Comparison of ENCODE assay signal across 31 cellular contexts in the genomic region with DNA sequence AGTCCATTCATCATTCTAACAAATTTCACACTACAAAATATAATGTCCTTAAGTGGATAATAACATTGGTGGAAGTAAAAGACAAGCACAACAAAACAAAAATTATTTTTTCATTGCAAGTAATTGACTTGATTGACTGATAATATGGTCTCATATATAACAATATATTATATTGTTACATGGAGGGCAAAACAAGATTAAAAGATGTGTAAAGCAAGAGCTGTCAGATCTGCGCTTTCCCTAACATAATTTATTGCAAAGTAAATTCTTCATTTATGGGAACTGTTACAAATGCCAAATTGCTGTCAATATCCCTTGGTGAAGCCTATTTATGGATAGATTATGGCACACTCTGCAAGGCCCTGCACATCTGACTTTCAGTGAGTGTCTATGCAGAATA.
"Had no signal": no experiment of that assay in that cellular context is flagged by ENCODE, and none has a peak within 500 bp of the region (broad histone marks: within the 10 kb centered on the region; RNA-seq: fewer than 3 reads in every experiment).

No MANE protein-coding gene starts in this region.

- H3K27me3 ChIP-seq: adrenal gland, body of pancreas, breast epithelium, Peyer's patch, SJSA1 had no signal

- H3K27me3 Mint-ChIP-seq: activated CD4-positive, alpha-beta T cell treated with anti-CD3 and anti-CD28 coated beads for 36 hours; activated CD4-positive, alpha-beta T cell treated with anti-CD3 and anti-CD28 coated beads, Interleukin-2, amount 10 ng/mL, durations not matched to agents 7 days and 5 days had no signal

- H3K36me3 Mint-ChIP-seq: activated naive CD4-positive, alpha-beta T cell treated with anti-CD3 and anti-CD28 coated beads, Interleukin-2, amount 50 U/mL, for 72 hours had no signal

- H3K9me3 Mint-ChIP-seq: activated CD4-positive, alpha-beta T cell treated with anti-CD3 and anti-CD28 coated beads, Interleukin-2, amount 10 ng/mL, durations not matched to agents 7 days and 5 days; activated T-helper 1 cell treated with anti-CD3 and anti-CD28 coated beads, Interleukin-12 subunit alpha, Interleukin-12 subunit beta, Interleukin-2, Interleukin-4 antibody, amounts not matched to agents 30 ng/mL and 10 ng/mL and 1 ng/mL, durations not matched to agents 14 hours and 24 hours and 36 hours; T-helper 1 cell treated with Interleukin-12 subunit alpha and Interleukin-12 subunit beta and Interleukin-4 antibody, amounts not matched to agents 30 μg/mL and 1 μg/mL, for 36 hours had no signal

- H3K4me3 ChIP-seq: adrenal gland, body of pancreas, breast epithelium, Peyer's patch, SJSA1 had no signal

- H3K36me3 ChIP-seq: adrenal gland, breast epithelium, Peyer's patch, SJSA1 had no signal

- H3K4me1 ChIP-seq: adrenal gland, breast epithelium, Peyer's patch, SJSA1 had no signal

- H3K4me3 Mint-ChIP-seq: activated CD4-positive, alpha-beta T cell treated with anti-CD3 and anti-CD28 coated beads for 36 hours; activated CD4-positive, alpha-beta T cell treated with anti-CD3 and anti-CD28 coated beads, Interleukin-2, amount 10 ng/mL, durations not matched to agents 7 days and 5 days; activated naive CD4-positive, alpha-beta T cell treated with anti-CD3 and anti-CD28 coated beads for 36 hours; activated T-cell treated with anti-CD3 and anti-CD28 coated beads, Interleukin-2, amount 50 U/mL, for 4 hours; activated T-helper 1 cell treated with anti-CD3 and anti-CD28 coated beads, Interleukin-12 subunit alpha, Interleukin-12 subunit beta, Interleukin-2, Interleukin-4 antibody, amounts not matched to agents 30 ng/mL and 10 ng/mL and 1 ng/mL, durations not matched to agents 14 hours and 24 hours and 36 hours; T-helper 1 cell treated with Interleukin-12 subunit alpha and Interleukin-12 subunit beta and Interleukin-4 antibody, amounts not matched to agents 30 μg/mL and 1 μg/mL, for 36 hours; T-helper 2 cell treated with Interferon-gamma antibody and Interleukin-4, amounts not matched to agents 5 μg/mL and 100 μg/mL, for 36 hours had no signal

- H3K4me1 Mint-ChIP-seq: activated CD4-positive, alpha-beta T cell treated with anti-CD3 and anti-CD28 coated beads for 36 hours; activated CD4-positive, alpha-beta T cell treated with anti-CD3 and anti-CD28 coated beads, Interleukin-2, amount 10 ng/mL, durations not matched to agents 7 days and 5 days had no signal

- H3K27ac ChIP-seq: adrenal gland, body of pancreas, breast epithelium, Peyer's patch, SJSA1 had no signal

- H3K27ac Mint-ChIP-seq: activated CD4-positive, alpha-beta T cell treated with anti-CD3 and anti-CD28 coated beads for 36 hours; activated CD4-positive, alpha-beta T cell treated with anti-CD3 and anti-CD28 coated beads, Interleukin-2, amount 10 ng/mL, durations not matched to agents 7 days and 5 days; activated naive CD4-positive, alpha-beta T cell treated with anti-CD3 and anti-CD28 coated beads for 36 hours; activated naive CD4-positive, alpha-beta T cell treated with anti-CD3 and anti-CD28 coated beads, Interleukin-2, amount 50 U/mL, for 72 hours; activated T-helper 1 cell treated with anti-CD3 and anti-CD28 coated beads, Interleukin-12 subunit alpha, Interleukin-12 subunit beta, Interleukin-2, Interleukin-4 antibody, amounts not matched to agents 30 ng/mL and 10 ng/mL and 1 ng/mL, durations not matched to agents 14 hours and 24 hours and 36 hours; T-helper 1 cell treated with Interleukin-12 subunit alpha and Interleukin-12 subunit beta and Interleukin-4 antibody, amounts not matched to agents 30 μg/mL and 1 μg/mL, for 36 hours; T-helper 2 cell treated with Interferon-gamma antibody and Interleukin-4, amounts not matched to agents 5 μg/mL and 100 μg/mL, for 36 hours had no signal

- H3K9me3 ChIP-seq: adrenal gland, body of pancreas, breast epithelium, Peyer's patch, SJSA1, SK-N-SH had no signal

- DNase-seq: activated CD4-positive, alpha-beta T cell treated with anti-CD3 and anti-CD28 coated beads for 36 hours; activated CD4-positive, alpha-beta T cell treated with anti-CD3 and anti-CD28 coated beads, Interleukin-2, amount 10 ng/mL, durations not matched to agents 7 days and 5 days; activated CD4-positive, alpha-beta T cell treated with anti-CD3 and anti-CD28 coated beads, Interleukin-2, amount 50 U/mL, for 48 hours; activated CD8-positive, alpha-beta memory T cell treated with anti-CD3 and anti-CD28 coated beads, Interleukin-2, amount 50 U/mL, for 4 hours; activated gamma-delta T cell treated with Interleukin-2 at 50 U/mL for 16 hours; activated naive CD4-positive, alpha-beta T cell treated with anti-CD3 and anti-CD28 coated beads for 36 hours; activated T-cell treated with anti-CD3 and anti-CD28 coated beads for 4 hours; activated T-cell treated with anti-CD3 and anti-CD28 coated beads, Interleukin-2, amount 50 U/mL, for 4 hours; adrenal gland; body of pancreas; caudate nucleus; cerebellar nuclear complex; cortex of kidney; NCI-H1092 treated with DMSO at 0.1 percent for 48 hours; NCI-H1694; NCI-H1930; NCI-H510A treated with DMSO at 0.1 percent for 48 hours; NCI-H526 treated with DMSO at 0.1 percent for 48 hours; NCI-H82; NK-92 treated with Interleukin-12 subunit alpha and Interleukin-12 subunit beta, amount 100 ng/mL, for 24 hours; PC-3; Peyer's patch; RPMI8226; SHP77 treated with DMSO at 0.1 percent for 48 hours; SK-N-SH had no signal
